ENCODE assay signal across 13 cellular contexts in the genomic region with DNA sequence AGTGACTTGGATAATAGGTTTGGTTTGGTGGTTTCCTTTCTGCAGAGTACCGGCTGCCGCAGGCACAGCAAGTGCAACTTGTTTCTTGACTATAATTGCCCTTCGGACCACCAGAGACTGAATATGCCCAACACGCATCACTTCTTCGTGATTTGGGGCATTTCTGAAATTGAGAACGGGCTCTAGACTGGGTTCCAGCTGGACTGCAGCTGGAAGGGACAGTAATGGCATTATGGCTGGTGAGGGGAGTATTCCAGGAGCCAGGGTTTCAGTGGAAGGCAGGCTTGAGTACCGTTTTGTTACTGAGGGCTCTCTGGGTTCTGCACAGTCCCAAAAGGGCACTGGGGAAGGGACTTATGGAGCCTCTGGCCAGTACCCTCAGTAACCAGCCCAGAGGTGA. TPM values are rescaled to one million over a fixed set of nuclear protein-coding genes. Genes with fewer than 3 reads are reported as not detected.
DNase-seq lines count a peak whose midpoint lies in the region; ATAC-seq and TF ChIP-seq lines count a peak whose summit lies in the region.
"Had no signal": no experiment of that assay in that cellular context is flagged by ENCODE, and none has a peak within 500 bp of the region (broad histone marks: within the 10 kb centered on the region; RNA-seq: fewer than 3 reads in every experiment).

No MANE protein-coding gene starts in this region.

- peak overlapping the region; percentile 31 for H3K27ac Mint-ChIP-seq in MCF 10A (ENCODE audit: low read depth, unreplicated experiment)
- H3K27ac Mint-ChIP-seq in activated T-helper 2 cell treated with anti-CD3 and anti-CD28 coated beads, Interferon-gamma antibody, Interleukin-2, Interleukin-4, amounts not matched to agents 10 μg/mL and 5 μg/mL and 100 μg/mL, durations not matched to agents 14 hours and 24 hours and 36 hours, result peak overlapping the region; percentile 77

- no peak for DNase-seq in MCF 10A (ENCODE audit: unreplicated experiment)
- no peak for DNase-seq in mammary epithelial cell
- DNase-seq in activated T-helper 2 cell treated with anti-CD3 and anti-CD28 coated beads, Interferon-gamma antibody, Interleukin-2, Interleukin-4, amounts not matched to agents 10 μg/mL and 5 μg/mL and 100 μg/mL, durations not matched to agents 14 hours and 24 hours and 36 hours (ENCODE audit: low spot score), result no peak
- DNase-seq in transverse colon, result no peak
- DNase-seq in NCI-H2171 (lab: John Stamatoyannopoulos, UW), result no peak
- DNase-seq in caudate nucleus (lab: John Stamatoyannopoulos, UW), result no peak
- DNase-seq: GDM1, NCI-H1092, NCI-H524, SHP77 treated with DMSO at 0.1 percent for 48 hours had no signal

- no peak for TF ChIP-seq EP300 in transverse colon (IDR thresholded peaks at IDR 0.05; ENCODE audit: low read depth)

- no peak for ATAC-seq in GM19452 (IDR thresholded peaks at IDR 0.05; ENCODE audit: unreplicated experiment)
- ATAC-seq: left lobe of liver had no signal

- peaks cover 90% of the 10 kb centered on the region for H3K36me3 Mint-ChIP-seq in MCF 10A (ENCODE audit: insufficient read depth, unreplicated experiment)
- H3K36me3 Mint-ChIP-seq in activated T-helper 2 cell treated with anti-CD3 and anti-CD28 coated beads, Interferon-gamma antibody, Interleukin-2, Interleukin-4, amounts not matched to agents 10 μg/mL and 5 μg/mL and 100 μg/mL, durations not matched to agents 14 hours and 24 hours and 36 hours (ENCODE audit: low read depth), result peaks cover 22% of the 10 kb centered on the region

- peaks cover 29% of the 10 kb centered on the region for H3K4me1 ChIP-seq in mammary epithelial cell (ENCODE audit: insufficient read depth, low read length)
- H3K4me1 ChIP-seq in mucosa of rectum (ENCODE audit: control insufficient read depth in 2 of 2, insufficient read depth in 2 of 2, low read length in 2 of 2), result peaks cover 33 to 54% of the 10 kb centered on the region in 2 donors
- peaks cover 41 to 76% (median 68%) of the 10 kb centered on the region in 4 donors for H3K4me1 ChIP-seq in transverse colon

- H3K4me2 ChIP-seq in mammary epithelial cell (ENCODE audit: insufficient read depth, low read depth, low read length), result no peak overlapping the region

- peaks cover 7% of the 10 kb centered on the region for H3K4me1 Mint-ChIP-seq in MCF 10A (ENCODE audit: insufficient read depth, unreplicated experiment)
- H3K4me1 Mint-ChIP-seq in activated T-helper 2 cell treated with anti-CD3 and anti-CD28 coated beads, Interferon-gamma antibody, Interleukin-2, Interleukin-4, amounts not matched to agents 10 μg/mL and 5 μg/mL and 100 μg/mL, durations not matched to agents 14 hours and 24 hours and 36 hours (ENCODE audit: low read depth), result peaks cover 22% of the 10 kb centered on the region

- H2AFZ ChIP-seq in mammary epithelial cell (ENCODE audit: low read depth, low read length), result no peak overlapping the region

- no peak overlapping the region for H3K27ac ChIP-seq in mammary epithelial cell (ENCODE audit: insufficient read depth, low read depth, low read length)
- H3K27ac ChIP-seq in mucosa of rectum (ENCODE audit: low read depth in 2 of 2, low read length in 2 of 2), result peak overlapping the region; percentile 68 to 69
- peak overlapping the region; percentile 61 to 86 (median 82) for H3K27ac ChIP-seq in transverse colon
- no peak overlapping the region for H3K27ac ChIP-seq in caudate nucleus (ENCODE audit: low read depth, low read length)

- peaks cover 37% of the 10 kb centered on the region for H3K79me2 ChIP-seq in mammary epithelial cell (ENCODE audit: insufficient read depth, low read length)

- in situ Hi-C loops in mammary epithelial cell (cut with MboI; ENCODE audit: low sequenced_read_pairs in 2 of 2) (loop anchor here (10.0 to 25.0 kb wide), 2 partner anchors 75 to 798 kb away; a partner anchor contains a TSS), transverse colon (cut with MboI; ENCODE audit: low pct_ligation_motif_present in 1 of 4, low pct_unique_long_range_greater_than_20kb in 1 of 4, low sequenced_read_pairs in 3 of 4) (no loop called here)

- intact Hi-C loops in MCF 10A (cut with micrococcal nuclease), result loop anchor here (2.0 to 5.0 kb wide), 2 partner anchors 38 to 289 kb away; a partner anchor contains a TSS
- intact Hi-C loops in mammary epithelial cell (cut with micrococcal nuclease), result loop anchor here (2.0 to 10.0 kb wide), 2 partner anchors 39 to 805 kb away; a partner anchor contains a TSS
- intact Hi-C loops in activated T-helper 2 cell treated with anti-CD3 and anti-CD28 coated beads, Interferon-gamma antibody, Interleukin-2, Interleukin-4, amounts not matched to agents 10 μg/mL and 5 μg/mL and 100 μg/mL, durations not matched to agents 14 hours and 24 hours and 36 hours (cut with micrococcal nuclease), result loop anchor here (2.0 kb wide), 1 partner anchor 39 kb away; a partner anchor contains a TSS
- intact Hi-C loops in transverse colon (cut with DNase I; ENCODE audit: low total_unique reads), result loop anchor here (5.0 kb wide), 1 partner anchor 38 kb away; a partner anchor contains a TSS

- no peaks in the 10 kb centered on the region for H3K9me3 Mint-ChIP-seq in MCF 10A (ENCODE audit: unreplicated experiment)
- H3K9me3 Mint-ChIP-seq in activated T-helper 2 cell treated with anti-CD3 and anti-CD28 coated beads, Interferon-gamma antibody, Interleukin-2, Interleukin-4, amounts not matched to agents 10 μg/mL and 5 μg/mL and 100 μg/mL, durations not matched to agents 14 hours and 24 hours and 36 hours, result no peaks in the 10 kb centered on the region

- H3K4me3 ChIP-seq in mammary epithelial cell (replicated peaks in 1 of 3; ENCODE audit: insufficient read depth in 1 of 3, low read depth in 2 of 3, low read length in 3 of 3) (no peak overlapping the region), mucosa of rectum (ENCODE audit: low read length in 2 of 2) (no peak overlapping the region), transverse colon (no peak overlapping the region)

- POLR2A ChIA-PET in MCF 10A (lab: Yijun Ruan, JAX), result interaction anchor here (0.8 to 3.2 kb wide), 14 partner anchors 8 to 646 kb away, joined by 3 to 32 read pairs (median 6); a partner anchor contains a TSS

- CTCF ChIA-PET in MCF 10A (lab: Yijun Ruan, JAX), result interaction anchor here (0.5 to 4.9 kb wide), 17 partner anchors 9 to 857 kb away, joined by 3 to 26 read pairs (median 5); a partner anchor contains a TSS
- CTCF ChIA-PET in mammary epithelial cell (lab: Charles Lee; ENCODE audit: low non-redundant PET), result no interaction called here

- TF ChIP-seq CTCF in MCF 10A (IDR thresholded peaks at IDR 0.05; ENCODE audit: unreplicated experiment), result no peak
- TF ChIP-seq CTCF in mammary epithelial cell (conservative IDR thresholded peaks at IDR 0.05 in 1 of 2, IDR thresholded peaks at IDR 0.05 in 1 of 2; ENCODE audit: extremely low read depth in 1 of 2, insufficient read depth in 1 of 2, low read depth in 1 of 2, low read length in 2 of 2), result no peak
- no peak for TF ChIP-seq CTCF in transverse colon (IDR thresholded peaks at IDR 0.05)

- H3K4me3 Mint-ChIP-seq in MCF 10A (ENCODE audit: unreplicated experiment), result no peak overlapping the region
- H3K4me3 Mint-ChIP-seq in activated T-helper 2 cell treated with anti-CD3 and anti-CD28 coated beads, Interferon-gamma antibody, Interleukin-2, Interleukin-4, amounts not matched to agents 10 μg/mL and 5 μg/mL and 100 μg/mL, durations not matched to agents 14 hours and 24 hours and 36 hours (ENCODE audit: low read depth), result peak overlapping the region; percentile 5

- 86% methylated on average over 7 of the region's 7 CpGs for WGBS in mammary epithelial cell (ENCODE audit: low coverage, missing lambda C conversion rate)
- 71% methylated on average over 7 of the region's 7 CpGs; no CpG with 5 or more reads in 1 of the 2 donors for WGBS in transverse colon (ENCODE audit: low coverage in 1 of 2), 2 donors

- TF ChIP-seq POLR2A in transverse colon (IDR thresholded peaks at IDR 0.05), result no peak

- H3K27me3 ChIP-seq in mammary epithelial cell (ENCODE audit: insufficient read depth, low read length) (no peaks in the 10 kb centered on the region), mucosa of rectum (ENCODE audit: control insufficient read depth in 2 of 2, insufficient read depth in 2 of 2, low read length in 2 of 2) (no peaks in the 10 kb centered on the region), transverse colon (no peaks in the 10 kb centered on the region)

- dilution Hi-C loops in mammary epithelial cell (cut with HindIII; ENCODE audit: low sequenced_read_pairs), result no loop called here

- no peak overlapping the region for H3K9ac ChIP-seq in mammary epithelial cell (ENCODE audit: insufficient read depth, low read length)
- H3K9ac ChIP-seq in mucosa of rectum (ENCODE audit: low read depth in 1 of 2, low read length in 2 of 2), result peak overlapping the region; percentile 8 to 45

- no peaks in the 10 kb centered on the region for H3K27me3 Mint-ChIP-seq in MCF 10A (ENCODE audit: insufficient read depth, unreplicated experiment)
- no peaks in the 10 kb centered on the region for H3K27me3 Mint-ChIP-seq in activated T-helper 2 cell treated with anti-CD3 and anti-CD28 coated beads, Interferon-gamma antibody, Interleukin-2, Interleukin-4, amounts not matched to agents 10 μg/mL and 5 μg/mL and 100 μg/mL, durations not matched to agents 14 hours and 24 hours and 36 hours (ENCODE audit: low read depth)

- no peaks in the 10 kb centered on the region for H3K9me3 ChIP-seq in mammary epithelial cell (replicated peaks; ENCODE audit: insufficient read depth, low read length)
- H3K9me3 ChIP-seq in mucosa of rectum (ENCODE audit: control insufficient read depth in 2 of 2, low read length in 2 of 2), result no peaks in the 10 kb centered on the region
- H3K9me3 ChIP-seq in transverse colon, result no peaks in the 10 kb centered on the region

- H4K20me1 ChIP-seq in mammary epithelial cell (ENCODE audit: insufficient read depth, low read length), result no peaks in the 10 kb centered on the region

- BruUV-seq in MCF 10A (replicated peaks; lab: Mats Ljungman, UMichigan), result no TSS peak
- BruUV-seq in mammary epithelial cell (replicated peaks; lab: Mats Ljungman, UMichigan), result no TSS peak

- H3K36me3 ChIP-seq in mammary epithelial cell (ENCODE audit: insufficient read depth, low read length), result peaks cover 30% of the 10 kb centered on the region
- peaks cover 22 to 34% of the 10 kb centered on the region in 2 donors for H3K36me3 ChIP-seq in mucosa of rectum (ENCODE audit: control insufficient read depth in 2 of 2, insufficient read depth in 2 of 2, low read length in 2 of 2)
- peaks cover 0 to 4% (median under 1%) of the 10 kb centered on the region in 4 donors for H3K36me3 ChIP-seq in transverse colon

RNA-seq across cellular contexts. Expression of a gene that starts 40.1 kb away (rescaled TPM):
- 217 and 280 TPM in 2 replicates for total RNA-seq in MCF 10A (2022)
- 100 to 1,000 TPM; 398 to 428 TPM for total RNA-seq in mammary epithelial cell
- 211 TPM for polyA plus RNA-seq in mammary epithelial cell
- polyA minus RNA-seq in mammary epithelial cell, result 110 TPM
- 61.2 and 64.3 TPM in 2 replicates for total RNA-seq in activated T-helper 2 cell treated with anti-CD3 and anti-CD28 coated beads, Interferon-gamma antibody, Interleukin-2, Interleukin-4, amounts not matched to agents 10 μg/mL and 5 μg/mL and 100 μg/mL, durations not matched to agents 14 hours and 24 hours and 36 hours
- total RNA-seq in transverse colon, result 100 to 1,000 TPM; 280 to 589 (median 373) TPM

Comparison
In these comparisons a context has a peak if more than half of its experiments do, and no peak if none do; other contexts are left out.
1. H3K27ac ChIP-seq: peak in mucosa of rectum (2 of 2) and transverse colon (4 of 4); none in mammary epithelial cell (single experiment) and caudate nucleus (single experiment).
2. in situ Hi-C loops: an anchor here in mammary epithelial cell (10.0 to 25.0 kb wide); none called in transverse colon.